22 cellular contexts compared by ENCODE assay signal in the genomic region with DNA sequence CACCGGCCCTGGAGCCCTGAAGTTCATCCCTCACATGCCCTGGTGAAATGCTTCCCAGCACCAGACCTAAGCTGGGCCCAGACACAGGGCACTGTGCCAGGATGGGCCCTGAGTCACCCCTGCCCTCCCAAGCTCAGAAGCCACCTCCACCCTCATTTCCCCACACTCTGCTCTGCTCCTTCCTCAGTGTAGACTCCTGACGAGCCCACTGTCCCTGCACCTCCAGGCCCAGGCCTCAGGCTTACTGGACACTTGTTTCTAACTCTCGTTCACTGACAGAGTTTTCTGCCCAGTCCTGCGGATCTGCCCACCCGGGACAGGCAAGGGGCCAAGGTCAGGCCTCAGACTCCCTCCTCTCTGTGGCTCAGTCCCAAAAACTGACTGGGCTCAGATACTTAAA.
DNase-seq lines count a peak whose midpoint lies in the region; ATAC-seq and TF ChIP-seq lines count a peak whose summit lies in the region.
"Had no signal": no experiment of that assay in that cellular context is flagged by ENCODE, and none has a peak within 500 bp of the region (broad histone marks: within the 10 kb centered on the region; RNA-seq: fewer than 3 reads in every experiment).

No MANE protein-coding gene starts in this region.

- peak; percentile 42 for DNase-seq in GM03348 (ENCODE audit: low spot score)
- DNase-seq in Panc1 (ENCODE audit: low read depth, low spot score), result no peak
- DNase-seq in fibroblast of lung (ENCODE audit: low read depth in 2 of 2), result peak; percentile 30 to 40
- DNase-seq in osteoblast (ENCODE audit: insufficient read length, low spot score, missing footprints), result peak; percentile 95
- DNase-seq in DMS153 treated with DMSO at 0.1 percent for 48 hours (lab: John Stamatoyannopoulos, UW; ENCODE audit: unreplicated experiment), result no peak
- no peak for DNase-seq in NCI-H748 treated with DMSO at 0.1 percent for 48 hours (lab: John Stamatoyannopoulos, UW)
- no peak for DNase-seq in psoas muscle
- DNase-seq in SKM-1 (lab: John Stamatoyannopoulos, UW; ENCODE audit: unreplicated experiment), result no peak
- DNase-seq: activated CD4-positive, alpha-beta T cell treated with anti-CD3 and anti-CD28 coated beads for 1 hour; activated naive CD4-positive, alpha-beta T cell treated with anti-CD3 and anti-CD28 coated beads, Interleukin-2, amount 10 ng/mL, durations not matched to agents 7 days and 5 days; DMS79 treated with DMSO at 0.1 percent for 48 hours; effector memory CD4-positive, alpha-beta T cell; glutamatergic neuron; H7; KG1; kidney; NCI-H510A; Peyer's patch; stimulated activated naive CD4-positive, alpha-beta T cell had no signal

- in situ Hi-C loops in Panc1 (cut with HindIII; ENCODE audit: low pct_unique_long_range_greater_than_20kb, low sequenced_read_pairs), result no loop called here

- H4K20me1 ChIP-seq in fibroblast of lung (ENCODE audit: control insufficient read depth, extremely low read depth, insufficient read depth, low read length) (no peaks in the 10 kb centered on the region), osteoblast (ENCODE audit: insufficient read depth, low read length) (no peaks in the 10 kb centered on the region)

- H3K27ac ChIP-seq in Panc1 (ENCODE audit: low read length), result no peak overlapping the region
- H3K27ac ChIP-seq in fibroblast of lung (ENCODE audit: insufficient read depth, low read length), result no peak overlapping the region
- no peak overlapping the region for H3K27ac ChIP-seq in osteoblast (ENCODE audit: low read depth, low read length)
- H3K27ac ChIP-seq in psoas muscle, result no peak overlapping the region
- H3K27ac ChIP-seq: C4-2B, parathyroid adenoma, Peyer's patch had no signal

- H3K4me2 ChIP-seq in fibroblast of lung (ENCODE audit: extremely low read depth, insufficient read depth, low read length) (no peak overlapping the region), osteoblast (ENCODE audit: insufficient read depth, low read length) (no peak overlapping the region)
- H3K4me2 ChIP-seq: smooth muscle cell had no signal

- no peak for TF ChIP-seq CTCF in Panc1 (IDR thresholded peaks at IDR 0.05)
- no peak for TF ChIP-seq CTCF in fibroblast of lung (conservative IDR thresholded peaks at IDR 0.05 in 1 of 2, IDR thresholded peaks at IDR 0.05 in 1 of 2; ENCODE audit: low read depth in 1 of 2, low read length in 2 of 2)
- TF ChIP-seq CTCF in osteoblast (IDR thresholded peaks at IDR 0.05; ENCODE audit: extremely low read depth, low read depth, low read length), result no peak
- no peak for TF ChIP-seq CTCF in psoas muscle (IDR thresholded peaks at IDR 0.05)

- peak; percentile 49; the same call in 1 of the 2 replicates for ATAC-seq in Panc1
- no peak for ATAC-seq in psoas muscle

- H3K9ac ChIP-seq in fibroblast of lung (ENCODE audit: insufficient read depth, low read length), result no peak overlapping the region
- H3K9ac ChIP-seq: parathyroid adenoma had no signal

- H2AFZ ChIP-seq in fibroblast of lung (ENCODE audit: low read length) (no peak overlapping the region), osteoblast (ENCODE audit: low read length) (peak overlapping the region; percentile 62)
- H2AFZ ChIP-seq: parathyroid adenoma had no signal

- CTCF ChIA-PET in Panc1 (lab: Charles Lee), result no interaction called here

- H3K79me2 ChIP-seq in fibroblast of lung (ENCODE audit: control insufficient read depth, insufficient read depth, low read length) (no peaks in the 10 kb centered on the region), osteoblast (ENCODE audit: insufficient read depth, low read length) (no peaks in the 10 kb centered on the region)
- H3K79me2 ChIP-seq: parathyroid adenoma had no signal

- no TSS peak for BruUV-seq in Panc1 (replicated peaks; lab: Mats Ljungman, UMichigan)

- H3K4me1 ChIP-seq in Panc1 (ENCODE audit: control insufficient read depth, insufficient read depth, low read length), result no peaks in the 10 kb centered on the region
- H3K4me1 ChIP-seq in fibroblast of lung (ENCODE audit: control insufficient read depth, extremely low read depth, insufficient read depth, low read length), result no peaks in the 10 kb centered on the region
- H3K4me1 ChIP-seq in osteoblast (ENCODE audit: insufficient read depth, low read length), result no peaks in the 10 kb centered on the region
- H3K4me1 ChIP-seq in psoas muscle, result no peaks in the 10 kb centered on the region
- H3K4me1 ChIP-seq: parathyroid adenoma, Peyer's patch had no signal

- intact Hi-C loops in Panc1 (cut with micrococcal nuclease; ENCODE audit: unreplicated experiment), result no loop called here
- intact Hi-C loops in psoas muscle (cut with DNase I), result no loop called here

- WGBS in psoas muscle, 3 donors, result 45 to 53% (median 47%) methylated on average over 5 of the region's 5 CpGs

- H3K4me3 ChIP-seq in Panc1 (ENCODE audit: low read depth in 2 of 2, low read length in 2 of 2), result no peak overlapping the region
- no peak overlapping the region for H3K4me3 ChIP-seq in fibroblast of lung (replicated peaks in 1 of 4; ENCODE audit: control extremely low read depth in 1 of 4, insufficient read depth in 1 of 4, low read depth in 3 of 4, low read length in 4 of 4)
- H3K4me3 ChIP-seq in osteoblast (ENCODE audit: insufficient read depth, low read length), result no peak overlapping the region
- no peak overlapping the region for H3K4me3 ChIP-seq in psoas muscle
- H3K4me3 ChIP-seq: Peyer's patch, smooth muscle cell had no signal

- H3K27me3 ChIP-seq in Panc1 (ENCODE audit: control insufficient read depth, insufficient read depth, low read length) (no peaks in the 10 kb centered on the region), fibroblast of lung (ENCODE audit: control insufficient read depth, insufficient read depth, low read length) (no peaks in the 10 kb centered on the region), osteoblast (ENCODE audit: insufficient read depth, low read length) (peaks cover 3% of the 10 kb centered on the region), psoas muscle (ENCODE audit: insufficient read depth in 3 of 3, low read length in 2 of 3) (no peaks in the 10 kb centered on the region)
- H3K27me3 ChIP-seq: Peyer's patch had no signal

- no peaks in the 10 kb centered on the region for H3K36me3 ChIP-seq in Panc1 (ENCODE audit: control insufficient read depth, insufficient read depth, low read length)
- H3K36me3 ChIP-seq in fibroblast of lung (ENCODE audit: control insufficient read depth, insufficient read depth, low read length), result no peaks in the 10 kb centered on the region
- H3K36me3 ChIP-seq in osteoblast (ENCODE audit: insufficient read depth, low read length), result no peaks in the 10 kb centered on the region
- no peaks in the 10 kb centered on the region for H3K36me3 ChIP-seq in psoas muscle (ENCODE audit: insufficient read depth in 1 of 2, low read depth in 1 of 2)
- H3K36me3 ChIP-seq: Peyer's patch had no signal

- H3K9me3 ChIP-seq in Panc1 (ENCODE audit: control insufficient read depth, insufficient read depth, low read depth, low read length) (no peaks in the 10 kb centered on the region), fibroblast of lung (ENCODE audit: control insufficient read depth, insufficient read depth, low read depth, low read length) (no peaks in the 10 kb centered on the region), osteoblast (ENCODE audit: low read depth, low read length) (peaks cover 8% of the 10 kb centered on the region), psoas muscle (no peaks in the 10 kb centered on the region)

- POLR2A ChIA-PET in Panc1 (lab: Charles Lee), result no interaction called here

Comparison
In these comparisons a context has a peak if more than half of its experiments do, and no peak if none do; other contexts are left out.
1. DNase-seq: peak in GM03348 (single experiment), fibroblast of lung (2 of 2) and osteoblast (single experiment); none in Panc1 (single experiment), DMS153 treated with DMSO at 0.1 percent for 48 hours (single experiment), NCI-H748 treated with DMSO at 0.1 percent for 48 hours (single experiment), psoas muscle (0 of 2) and SKM-1 (single experiment).